1 cellular context compared by ENCODE assay signal in the genomic region with DNA sequence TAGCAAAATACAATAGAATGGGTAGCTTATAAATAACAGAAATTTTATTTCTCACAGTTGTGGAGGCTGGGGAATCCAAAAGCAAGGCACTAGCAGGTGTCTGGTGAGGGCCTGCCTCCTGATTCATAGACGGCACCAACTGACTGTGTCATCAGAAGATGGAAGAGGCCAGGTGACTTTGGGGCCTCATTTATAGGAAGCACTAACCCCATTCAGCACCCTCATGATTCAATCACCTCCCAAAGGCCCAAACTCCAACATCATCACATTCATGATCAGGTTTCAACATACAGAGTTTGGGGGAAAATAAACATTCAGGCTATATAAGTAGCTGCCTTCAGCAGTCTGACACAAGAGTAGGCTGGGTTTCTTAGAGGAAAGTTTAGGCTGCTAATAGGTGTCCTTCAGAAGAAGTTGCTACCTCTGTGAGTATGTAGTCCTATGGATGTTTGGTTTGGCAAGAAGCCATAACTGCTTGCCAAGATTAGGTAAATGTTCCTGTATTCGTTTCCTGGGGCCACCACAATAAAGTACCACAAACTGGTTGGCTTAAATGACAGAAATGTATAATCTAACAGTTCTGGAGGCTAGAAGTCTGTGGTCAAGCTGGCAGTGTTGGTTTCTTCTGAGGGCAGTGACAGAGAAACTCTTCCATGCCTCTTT.
TF ChIP-seq lines count a peak whose summit lies in the region.

No MANE protein-coding gene starts in this region.

TF ChIP-seq in HEK293, 187 proteins besides CTCF, POLR2A, EP300 and RAD21 (continued from another document):
- TF ChIP-seq, protein P1, sequence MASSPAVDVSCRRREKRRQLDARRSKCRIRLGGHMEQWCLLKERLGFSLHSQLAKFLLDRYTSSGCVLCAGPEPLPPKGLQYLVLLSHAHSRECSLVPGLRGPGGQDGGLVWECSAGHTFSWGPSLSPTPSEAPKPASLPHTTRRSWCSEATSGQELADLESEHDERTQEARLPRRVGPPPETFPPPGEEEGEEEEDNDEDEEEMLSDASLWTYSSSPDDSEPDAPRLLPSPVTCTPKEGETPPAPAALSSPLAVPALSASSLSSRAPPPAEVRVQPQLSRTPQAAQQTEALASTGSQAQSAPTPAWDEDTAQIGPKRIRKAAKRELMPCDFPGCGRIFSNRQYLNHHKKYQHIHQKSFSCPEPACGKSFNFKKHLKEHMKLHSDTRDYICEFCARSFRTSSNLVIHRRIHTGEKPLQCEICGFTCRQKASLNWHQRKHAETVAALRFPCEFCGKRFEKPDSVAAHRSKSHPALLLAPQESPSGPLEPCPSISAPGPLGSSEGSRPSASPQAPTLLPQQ (tag by site-specific recombination; IDR thresholded peaks at IDR 0.05), result peak; percentile 79
- TF ChIP-seq KLF8 (tag by site-specific recombination; IDR thresholded peaks at IDR 0.05), result 0 out of 2 replicates have a peak, but pooled peaks have one; percentile 32
- TF ChIP-seq ZBTB1 (tag by site-specific recombination; IDR thresholded peaks at IDR 0.05), result no peak
- TF ChIP-seq, protein P2, sequence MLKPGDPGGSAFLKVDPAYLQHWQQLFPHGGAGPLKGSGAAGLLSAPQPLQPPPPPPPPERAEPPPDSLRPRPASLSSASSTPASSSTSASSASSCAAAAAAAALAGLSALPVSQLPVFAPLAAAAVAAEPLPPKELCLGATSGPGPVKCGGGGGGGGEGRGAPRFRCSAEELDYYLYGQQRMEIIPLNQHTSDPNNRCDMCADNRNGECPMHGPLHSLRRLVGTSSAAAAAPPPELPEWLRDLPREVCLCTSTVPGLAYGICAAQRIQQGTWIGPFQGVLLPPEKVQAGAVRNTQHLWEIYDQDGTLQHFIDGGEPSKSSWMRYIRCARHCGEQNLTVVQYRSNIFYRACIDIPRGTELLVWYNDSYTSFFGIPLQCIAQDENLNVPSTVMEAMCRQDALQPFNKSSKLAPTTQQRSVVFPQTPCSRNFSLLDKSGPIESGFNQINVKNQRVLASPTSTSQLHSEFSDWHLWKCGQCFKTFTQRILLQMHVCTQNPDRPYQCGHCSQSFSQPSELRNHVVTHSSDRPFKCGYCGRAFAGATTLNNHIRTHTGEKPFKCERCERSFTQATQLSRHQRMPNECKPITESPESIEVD (tag by site-specific recombination; IDR thresholded peaks at IDR 0.05), result peak; percentile 83
- TF ChIP-seq ZNF654 (tag by site-specific recombination; IDR thresholded peaks at IDR 0.05; ENCODE audit: low read depth), result no peak
- no peak for TF ChIP-seq GLIS2 (tag by site-specific recombination; IDR thresholded peaks at IDR 0.05)
- no peak for TF ChIP-seq ZNF302 (tag by site-specific recombination; IDR thresholded peaks at IDR 0.05; ENCODE audit: low read depth)
- peak; percentile 95 for TF ChIP-seq ZSCAN30 (tag by site-specific recombination; IDR thresholded peaks at IDR 0.05)
- no peak for TF ChIP-seq ZIC2 (tag by site-specific recombination; IDR thresholded peaks at IDR 0.05)
- TF ChIP-seq KLF10 (tag by site-specific recombination; IDR thresholded peaks at IDR 0.05), result 0 out of 2 replicates have a peak, but pooled peaks have one; percentile 41
- TF ChIP-seq ZNF843 (tag by site-specific recombination; IDR thresholded peaks at IDR 0.05), result peak; percentile 74
- peak; percentile 37; the same call in 1 of the 2 replicates for TF ChIP-seq ZNF610 (tag by site-specific recombination; IDR thresholded peaks at IDR 0.05; ENCODE audit: borderline replicate concordance)
- TF ChIP-seq, protein P3, sequence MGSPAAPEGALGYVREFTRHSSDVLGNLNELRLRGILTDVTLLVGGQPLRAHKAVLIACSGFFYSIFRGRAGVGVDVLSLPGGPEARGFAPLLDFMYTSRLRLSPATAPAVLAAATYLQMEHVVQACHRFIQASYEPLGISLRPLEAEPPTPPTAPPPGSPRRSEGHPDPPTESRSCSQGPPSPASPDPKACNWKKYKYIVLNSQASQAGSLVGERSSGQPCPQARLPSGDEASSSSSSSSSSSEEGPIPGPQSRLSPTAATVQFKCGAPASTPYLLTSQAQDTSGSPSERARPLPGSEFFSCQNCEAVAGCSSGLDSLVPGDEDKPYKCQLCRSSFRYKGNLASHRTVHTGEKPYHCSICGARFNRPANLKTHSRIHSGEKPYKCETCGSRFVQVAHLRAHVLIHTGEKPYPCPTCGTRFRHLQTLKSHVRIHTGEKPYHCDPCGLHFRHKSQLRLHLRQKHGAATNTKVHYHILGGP (tag by site-specific recombination; IDR thresholded peaks at IDR 0.05), result 0 out of 2 replicates have a peak, but pooled peaks have one; percentile 36
- peak; percentile 88 for TF ChIP-seq ZNF335 (tag by site-specific recombination; conservative IDR thresholded peaks at IDR 0.05)
- peak; percentile 48; the same call in 1 of the 2 replicates for TF ChIP-seq ZNF677 (tag by site-specific recombination; IDR thresholded peaks at IDR 0.05)
- TF ChIP-seq SETDB1 (IDR thresholded peaks at IDR 0.05; ENCODE audit: insufficient read length, low read length), result peak; percentile 25
- TF ChIP-seq BCL11B (tag by site-specific recombination; IDR thresholded peaks at IDR 0.05; ENCODE audit: low read depth), result no peak
- TF ChIP-seq ZNF350 (tag by site-specific recombination; IDR thresholded peaks at IDR 0.05), result peak; percentile 50; the same call in 1 of the 2 replicates
- TF ChIP-seq, protein P4, sequence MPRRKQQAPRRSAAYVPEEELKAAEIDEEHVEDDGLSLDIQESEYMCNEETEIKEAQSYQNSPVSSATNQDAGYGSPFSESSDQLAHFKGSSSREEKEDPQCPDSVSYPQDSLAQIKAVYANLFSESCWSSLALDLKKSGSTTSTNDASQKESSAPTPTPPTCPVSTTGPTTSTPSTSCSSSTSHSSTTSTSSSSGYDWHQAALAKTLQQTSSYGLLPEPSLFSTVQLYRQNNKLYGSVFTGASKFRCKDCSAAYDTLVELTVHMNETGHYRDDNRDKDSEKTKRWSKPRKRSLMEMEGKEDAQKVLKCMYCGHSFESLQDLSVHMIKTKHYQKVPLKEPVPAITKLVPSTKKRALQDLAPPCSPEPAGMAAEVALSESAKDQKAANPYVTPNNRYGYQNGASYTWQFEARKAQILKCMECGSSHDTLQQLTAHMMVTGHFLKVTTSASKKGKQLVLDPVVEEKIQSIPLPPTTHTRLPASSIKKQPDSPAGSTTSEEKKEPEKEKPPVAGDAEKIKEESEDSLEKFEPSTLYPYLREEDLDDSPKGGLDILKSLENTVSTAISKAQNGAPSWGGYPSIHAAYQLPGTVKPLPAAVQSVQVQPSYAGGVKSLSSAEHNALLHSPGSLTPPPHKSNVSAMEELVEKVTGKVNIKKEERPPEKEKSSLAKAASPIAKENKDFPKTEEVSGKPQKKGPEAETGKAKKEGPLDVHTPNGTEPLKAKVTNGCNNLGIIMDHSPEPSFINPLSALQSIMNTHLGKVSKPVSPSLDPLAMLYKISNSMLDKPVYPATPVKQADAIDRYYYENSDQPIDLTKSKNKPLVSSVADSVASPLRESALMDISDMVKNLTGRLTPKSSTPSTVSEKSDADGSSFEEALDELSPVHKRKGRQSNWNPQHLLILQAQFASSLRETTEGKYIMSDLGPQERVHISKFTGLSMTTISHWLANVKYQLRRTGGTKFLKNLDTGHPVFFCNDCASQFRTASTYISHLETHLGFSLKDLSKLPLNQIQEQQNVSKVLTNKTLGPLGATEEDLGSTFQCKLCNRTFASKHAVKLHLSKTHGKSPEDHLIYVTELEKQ (tag by site-specific recombination; IDR thresholded peaks at IDR 0.05; ENCODE audit: borderline replicate concordance), result no peak
- peak; percentile 85 for TF ChIP-seq ZNF366 (tag by site-specific recombination; conservative IDR thresholded peaks at IDR 0.05)
- TF ChIP-seq REPIN1 (tag by site-specific recombination; IDR thresholded peaks at IDR 0.05; ENCODE audit: low read depth), result no peak
- TF ChIP-seq, protein P5, sequence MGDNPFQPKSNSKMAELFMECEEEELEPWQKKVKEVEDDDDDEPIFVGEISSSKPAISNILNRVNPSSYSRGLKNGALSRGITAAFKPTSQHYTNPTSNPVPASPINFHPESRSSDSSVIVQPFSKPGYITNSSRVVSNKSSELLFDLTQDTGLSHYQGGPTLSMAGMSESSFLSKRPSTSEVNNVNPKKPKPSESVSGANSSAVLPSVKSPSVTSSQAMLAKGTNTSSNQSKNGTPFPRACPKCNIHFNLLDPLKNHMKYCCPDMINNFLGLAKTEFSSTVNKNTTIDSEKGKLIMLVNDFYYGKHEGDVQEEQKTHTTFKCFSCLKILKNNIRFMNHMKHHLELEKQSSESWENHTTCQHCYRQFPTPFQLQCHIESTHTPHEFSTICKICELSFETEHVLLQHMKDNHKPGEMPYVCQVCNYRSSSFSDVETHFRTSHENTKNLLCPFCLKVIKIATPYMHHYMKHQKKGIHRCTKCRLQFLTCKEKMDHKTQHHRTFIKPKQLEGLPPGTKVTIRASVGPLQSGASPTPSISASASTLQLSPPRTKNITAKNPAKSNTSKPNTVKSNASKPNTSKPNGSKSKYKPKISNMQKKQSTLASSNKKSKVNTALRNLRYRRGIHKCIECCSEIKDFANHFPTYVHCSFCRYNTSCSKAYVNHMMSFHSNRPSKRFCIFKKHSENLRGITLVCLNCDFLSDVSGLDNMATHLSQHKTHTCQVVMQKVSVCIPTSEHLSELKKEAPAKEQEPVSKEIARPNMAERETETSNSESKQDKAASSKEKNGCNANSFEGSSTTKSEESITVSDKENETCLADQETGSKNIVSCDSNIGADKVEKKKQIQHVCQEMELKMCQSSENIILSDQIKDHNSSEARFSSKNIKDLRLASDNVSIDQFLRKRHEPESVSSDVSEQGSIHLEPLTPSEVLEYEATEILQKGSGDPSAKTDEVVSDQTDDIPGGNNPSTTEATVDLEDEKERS (tag by site-specific recombination; IDR thresholded peaks at IDR 0.05), result no peak
- TF ChIP-seq ZNF660 (tag by site-specific recombination; IDR thresholded peaks at IDR 0.05), result peak; percentile 100
- peak; percentile 54 for TF ChIP-seq ZNF184 (tag by site-specific recombination; IDR thresholded peaks at IDR 0.05)
- TF ChIP-seq IKZF3 (tag by site-specific recombination; IDR thresholded peaks at IDR 0.05), result peak; percentile 44; the same call in 1 of the 2 replicates
- TF ChIP-seq ZNF155 (tag by site-specific recombination; IDR thresholded peaks at IDR 0.05), result no peak
- TF ChIP-seq ZNF2 (tag by site-specific recombination; IDR thresholded peaks at IDR 0.05), result 0 out of 2 replicates have a peak, but pooled peaks have one; percentile 12
- TF ChIP-seq ZNF561 (tag by site-specific recombination; IDR thresholded peaks at IDR 0.05; ENCODE audit: borderline replicate concordance), result peak; percentile 55; the same call in 1 of the 2 replicates
- no peak for TF ChIP-seq PRDM1 (tag by site-specific recombination; IDR thresholded peaks at IDR 0.05)
- TF ChIP-seq ZBTB20 (tag by site-specific recombination; IDR thresholded peaks at IDR 0.05), result peak; percentile 94
- peak; percentile 18; the same call in 1 of the 2 replicates for TF ChIP-seq ZNF394 (tag by site-specific recombination; IDR thresholded peaks at IDR 0.05; ENCODE audit: borderline replicate concordance)
- peak; percentile 18; the same call in 1 of the 2 replicates for TF ChIP-seq MZF1 (tag by site-specific recombination; IDR thresholded peaks at IDR 0.05; ENCODE audit: borderline replicate concordance)
- TF ChIP-seq, protein P6, sequence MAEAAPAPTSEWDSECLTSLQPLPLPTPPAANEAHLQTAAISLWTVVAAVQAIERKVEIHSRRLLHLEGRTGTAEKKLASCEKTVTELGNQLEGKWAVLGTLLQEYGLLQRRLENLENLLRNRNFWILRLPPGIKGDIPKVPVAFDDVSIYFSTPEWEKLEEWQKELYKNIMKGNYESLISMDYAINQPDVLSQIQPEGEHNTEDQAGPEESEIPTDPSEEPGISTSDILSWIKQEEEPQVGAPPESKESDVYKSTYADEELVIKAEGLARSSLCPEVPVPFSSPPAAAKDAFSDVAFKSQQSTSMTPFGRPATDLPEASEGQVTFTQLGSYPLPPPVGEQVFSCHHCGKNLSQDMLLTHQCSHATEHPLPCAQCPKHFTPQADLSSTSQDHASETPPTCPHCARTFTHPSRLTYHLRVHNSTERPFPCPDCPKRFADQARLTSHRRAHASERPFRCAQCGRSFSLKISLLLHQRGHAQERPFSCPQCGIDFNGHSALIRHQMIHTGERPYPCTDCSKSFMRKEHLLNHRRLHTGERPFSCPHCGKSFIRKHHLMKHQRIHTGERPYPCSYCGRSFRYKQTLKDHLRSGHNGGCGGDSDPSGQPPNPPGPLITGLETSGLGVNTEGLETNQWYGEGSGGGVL (tag by site-specific recombination; IDR thresholded peaks at IDR 0.05), result 0 out of 2 replicates have a peak, but pooled peaks have one; percentile 35
- TF ChIP-seq OSR2 (tag by site-specific recombination; IDR thresholded peaks at IDR 0.05), result peak; percentile 96
- peak; percentile 21; the same call in 1 of the 2 replicates for TF ChIP-seq ZNF623 (tag by site-specific recombination; IDR thresholded peaks at IDR 0.05)
- peak; percentile 22; the same call in 1 of the 2 replicates for TF ChIP-seq ZNF10 (tag by site-specific recombination; IDR thresholded peaks at IDR 0.05)
- no peak for TF ChIP-seq ZEB2 (tag by site-specific recombination; IDR thresholded peaks at IDR 0.05)
- no peak for TF ChIP-seq SP2 (tag by site-specific recombination; IDR thresholded peaks at IDR 0.05)
